Comparison of ENCODE assay signal across 8 cellular contexts in the genomic region with DNA sequence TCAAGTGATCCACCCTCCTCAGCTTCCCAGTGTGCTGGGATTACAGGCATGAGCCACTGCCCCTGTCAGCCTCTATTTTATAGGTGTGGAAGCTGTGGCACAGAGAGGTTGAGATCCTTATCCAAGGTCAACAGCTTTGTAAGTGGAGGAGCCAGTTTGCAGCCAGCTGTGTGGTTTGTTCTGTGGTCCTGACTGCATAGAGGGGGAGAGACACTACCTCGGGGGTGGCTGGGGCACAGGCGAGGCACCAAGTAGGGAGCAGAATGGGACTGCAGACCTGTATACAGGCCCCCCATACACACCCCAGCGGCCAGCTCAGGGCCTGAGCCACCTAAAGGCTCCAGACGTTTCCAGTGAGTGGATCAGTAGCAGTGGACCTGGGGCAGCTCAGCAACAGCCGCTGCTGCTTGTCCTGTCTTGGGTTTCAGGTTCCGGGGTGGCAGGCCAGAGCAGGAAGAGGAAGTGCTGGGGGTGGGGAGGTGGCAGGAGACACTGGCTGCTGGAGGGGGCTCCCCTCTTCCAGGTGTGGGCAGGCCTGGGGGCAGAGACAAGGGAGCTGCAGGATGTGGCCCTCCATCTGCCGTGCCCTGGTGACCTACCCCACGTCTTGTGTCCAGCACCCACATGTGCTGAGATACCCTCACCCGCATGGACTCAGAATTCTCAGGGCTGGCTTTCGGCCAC. TPM values are rescaled to one million over a fixed set of nuclear protein-coding genes. Genes with fewer than 3 reads are reported as not detected.
A peak's percentile ranks its signal among the peaks of the same experiment; 100 is the strongest.
DNase-seq lines count a peak whose midpoint lies in the region; ATAC-seq and TF ChIP-seq lines count a peak whose summit lies in the region.

No MANE protein-coding gene starts in this region.

- peaks cover 57% of the 10 kb centered on the region for H3K4me1 Mint-ChIP-seq in activated naive CD8-positive, alpha-beta T cell treated with anti-CD3 and anti-CD28 coated beads, Interleukin-2, amount 50 U/mL, for 24 hours

- H3K27ac Mint-ChIP-seq in activated naive CD8-positive, alpha-beta T cell treated with anti-CD3 and anti-CD28 coated beads, Interleukin-2, amount 50 U/mL, for 24 hours = peak overlapping the region; percentile 92

- peak; percentile 82 for ATAC-seq in activated naive CD8-positive, alpha-beta T cell treated with anti-CD3 and anti-CD28 coated beads, Interleukin-2, amount 50 U/mL, for 24 hours
- ATAC-seq in HG03469 (IDR thresholded peaks at IDR 0.05; ENCODE audit: unreplicated experiment) = no peak

- 0 out of 2 replicates have a peak overlapping the region, but pooled peaks have one; percentile 51 for H2AFZ ChIP-seq in OCI-LY1 (ENCODE audit: low read length)

- no peaks in the 10 kb centered on the region for H4K20me1 ChIP-seq in OCI-LY1 (ENCODE audit: insufficient read depth, low read length)

- peak overlapping the region; percentile 53 for H3K9ac ChIP-seq in OCI-LY1 (ENCODE audit: low read length)

- H3K4me3 Mint-ChIP-seq in activated naive CD8-positive, alpha-beta T cell treated with anti-CD3 and anti-CD28 coated beads, Interleukin-2, amount 50 U/mL, for 24 hours = peak overlapping the region; percentile 61

- no peaks in the 10 kb centered on the region for H3K9me3 Mint-ChIP-seq in activated naive CD8-positive, alpha-beta T cell treated with anti-CD3 and anti-CD28 coated beads, Interleukin-2, amount 50 U/mL, for 24 hours

- H3K79me2 ChIP-seq in OCI-LY1 (ENCODE audit: insufficient read depth, low read length) = peaks cover 4% of the 10 kb centered on the region; the same call in 1 of the 2 replicates

- no peaks in the 10 kb centered on the region for H3K27me3 Mint-ChIP-seq in activated naive CD8-positive, alpha-beta T cell treated with anti-CD3 and anti-CD28 coated beads, Interleukin-2, amount 50 U/mL, for 24 hours

- 65 to 76% methylated on average over 9 to 10 of the region's 10 CpGs for WGBS in tibial nerve, 2 donors

- no peaks in the 10 kb centered on the region for H3K27me3 ChIP-seq in OCI-LY1 (ENCODE audit: insufficient read depth, low read length)
- H3K27me3 ChIP-seq in tibial nerve = no peaks in the 10 kb centered on the region

- H3K27ac ChIP-seq in OCI-LY1 (ENCODE audit: low read depth, low read length, poor library complexity, severe bottlenecking) = peak overlapping the region; percentile 68
- peak overlapping the region in 2 of 4 donors; percentile 1 to 45 for H3K27ac ChIP-seq in tibial nerve

- peaks cover 23% of the 10 kb centered on the region for H3K36me3 Mint-ChIP-seq in activated naive CD8-positive, alpha-beta T cell treated with anti-CD3 and anti-CD28 coated beads, Interleukin-2, amount 50 U/mL, for 24 hours (ENCODE audit: low read depth)

- TF ChIP-seq POLR2A in GM19099 (IDR thresholded peaks at IDR 0.05; ENCODE audit: extremely low read depth, insufficient read length, low read depth) (peak; percentile 61), tibial nerve (IDR thresholded peaks at IDR 0.05) (no peak)

- no peaks in the 10 kb centered on the region for H3K9me2 ChIP-seq in OCI-LY1 (ENCODE audit: low read depth, low read length)

- no peaks in the 10 kb centered on the region for H3K9me3 ChIP-seq in OCI-LY1 (ENCODE audit: low read length)
- H3K9me3 ChIP-seq in tibial nerve = no peaks in the 10 kb centered on the region

- H3F3A ChIP-seq in OCI-LY1 (ENCODE audit: insufficient read depth, low read length) = no peaks in the 10 kb centered on the region

- H3K4me1 ChIP-seq in OCI-LY1 (ENCODE audit: insufficient read depth, low read length, severe bottlenecking) (peaks cover 34% of the 10 kb centered on the region), tibial nerve (peaks cover 0 to 13% (median 10%) of the 10 kb centered on the region in 4 donors)

- H3K4me3 ChIP-seq in OCI-LY1 (ENCODE audit: low read depth, low read length, poor library complexity, severe bottlenecking) (peak overlapping the region; percentile 15), tibial nerve (no peak overlapping the region)

- DNase-seq in activated naive CD8-positive, alpha-beta T cell treated with anti-CD3 and anti-CD28 coated beads, Interleukin-2, amount 50 U/mL, for 24 hours = peak; percentile 76
- DNase-seq in stimulated activated CD4-positive, alpha-beta T cell treated with anti-CD3 and anti-CD28 coated beads, Interleukin-2, amount 100 ng/mL, for 24 hours = peak; percentile 58 to 59
- no peak for DNase-seq in middle frontal gyrus (ENCODE audit: extremely low spot score, low spot score)
- DNase-seq in NCI-H526 treated with DMSO at 0.1 percent for 48 hours (lab: John Stamatoyannopoulos, UW) = no peak
- no peak for DNase-seq in tibial nerve (ENCODE audit: low spot score in 2 of 2)

- peak overlapping the region; percentile 59 for H3K4me2 ChIP-seq in OCI-LY1 (ENCODE audit: low read length)

- no peak for TF ChIP-seq CTCF in OCI-LY1 (IDR thresholded peaks at IDR 0.05; ENCODE audit: low read length)
- no peak for TF ChIP-seq CTCF in tibial nerve (IDR thresholded peaks at IDR 0.05)

- TF ChIP-seq EP300 in tibial nerve (IDR thresholded peaks at IDR 0.05) = no peak

- peaks cover 7% of the 10 kb centered on the region for H3K36me3 ChIP-seq in OCI-LY1 (ENCODE audit: insufficient read depth, low read length)
- peaks cover 0 to 19% (median 0%) of the 10 kb centered on the region in 3 donors for H3K36me3 ChIP-seq in tibial nerve

RNA-seq across cellular contexts. Expression of gene ORAI1, which starts 11.0 kb away (rescaled TPM):
- total RNA-seq in tibial nerve = 10 to 100 TPM in 3 of 4 donors, 1 to 10 TPM in 1; 5.9 to 13.2 (median 10.4) TPM

RNA-seq across cellular contexts. Expression of gene MORN3, which starts 32.1 kb away (rescaled TPM):
- under 1 TPM in 1 of 4 donors, not detected in 3; under 0.01 TPM for total RNA-seq in tibial nerve

RNA-seq across cellular contexts. Expression of gene KDM2B, which starts 56.5 kb away (rescaled TPM):
- total RNA-seq in tibial nerve = 10 to 100 TPM; 15.5 to 32.2 (median 20.8) TPM

Comparison
In these comparisons a context has a peak if more than half of its experiments do, and no peak if none do; other contexts are left out.
1. DNase-seq: peak in activated naive CD8-positive, alpha-beta T cell treated with anti-CD3 and anti-CD28 coated beads, Interleukin-2, amount 50 U/mL, for 24 hours (single experiment) and stimulated activated CD4-positive, alpha-beta T cell treated with anti-CD3 and anti-CD28 coated beads, Interleukin-2, amount 100 ng/mL, for 24 hours (2 of 2); none in middle frontal gyrus (single experiment), NCI-H526 treated with DMSO at 0.1 percent for 48 hours (single experiment) and tibial nerve (0 of 2).